8 cellular contexts compared by ENCODE assay signal in the genomic region with DNA sequence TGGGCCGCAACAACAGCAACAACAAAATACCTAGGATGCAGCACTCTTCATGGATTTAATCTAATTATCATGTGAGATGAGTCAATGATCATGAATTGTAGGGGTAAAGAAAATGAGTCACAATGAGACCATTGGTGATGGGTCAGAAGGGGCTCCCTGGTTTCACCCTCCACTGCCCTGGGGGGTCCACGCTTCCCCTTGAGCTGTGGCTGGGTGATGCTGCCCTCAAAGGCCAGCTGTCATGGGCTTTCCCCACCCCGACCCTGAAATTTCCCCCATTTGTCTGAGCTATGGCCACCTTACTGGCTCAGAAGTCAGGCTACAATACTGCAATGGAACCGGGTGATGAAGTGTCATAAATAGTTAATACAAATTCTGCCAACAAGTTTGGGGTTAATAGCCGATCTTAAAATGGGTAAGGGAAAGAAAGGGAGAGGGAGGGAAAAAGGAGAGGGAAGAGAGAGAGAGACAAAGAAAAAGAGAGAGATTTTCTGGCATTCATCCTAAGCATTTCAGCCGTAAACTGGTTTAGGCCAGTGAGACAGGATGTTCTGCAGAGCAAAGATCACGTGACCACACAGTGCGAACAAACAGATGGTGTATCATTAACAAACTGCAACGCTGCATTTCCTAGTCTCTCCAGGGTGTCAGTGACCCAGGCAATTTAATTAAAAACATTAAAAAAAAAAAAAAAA.
DNase-seq lines count a peak whose midpoint lies in the region; ATAC-seq and TF ChIP-seq lines count a peak whose summit lies in the region.

No MANE protein-coding gene starts in this region.

- H3K4me3 Mint-ChIP-seq in Caco-2 (ENCODE audit: unreplicated experiment): peak overlapping the region; percentile 53
- H3K4me3 Mint-ChIP-seq in naive B cell: peak overlapping the region in 3 of 8 donors; percentile 1 to 61 (median 18)

- peaks cover 11% of the 10 kb centered on the region for H3K4me1 Mint-ChIP-seq in Caco-2 (ENCODE audit: low read depth, unreplicated experiment)
- H3K4me1 Mint-ChIP-seq in naive B cell: peaks cover 9 to 11% (median 10%) of the 10 kb centered on the region in 3 donors

- H3K27me3 ChIP-seq in Caco-2 (replicated peaks; ENCODE audit: control insufficient read depth, insufficient read depth, low read length): no peaks in the 10 kb centered on the region

- 0 out of 2 replicates have a peak, but pooled peaks cover 3% of the 10 kb centered on the region for H3K9me3 ChIP-seq in Caco-2

- ATAC-seq in GM21447 (IDR thresholded peaks at IDR 0.05; ENCODE audit: unreplicated experiment): peak; percentile 73
- ATAC-seq in activated CD4-positive, CD25-positive, alpha-beta regulatory T cell treated with anti-CD3 and anti-CD28 coated beads, Interleukin-2, amount 50 U/mL, for 24 hours: peak; percentile 61 to 70
- peak; percentile 73 to 79 for ATAC-seq in naive B cell (ENCODE audit: low read depth in 2 of 2)
- ATAC-seq in GM21723 (IDR thresholded peaks at IDR 0.05; ENCODE audit: unreplicated experiment): no peak

- intact Hi-C loops in Caco-2 (cut with micrococcal nuclease; ENCODE audit: unreplicated experiment): loop anchor here (1.0 to 5.0 kb wide), 4 partner anchors 13 to 142 kb away; no protein-coding TSS in a partner anchor

- H3K27ac Mint-ChIP-seq in Caco-2 (ENCODE audit: unreplicated experiment) (peak overlapping the region; percentile 91), naive B cell (peak overlapping the region in 3 of 6 donors; percentile 8 to 40 (median 39))

- peak; percentile 72 to 82 for DNase-seq in Caco-2
- DNase-seq in NCI-H1694 (lab: John Stamatoyannopoulos, UW): peak; percentile 93
- peak; percentile 88 for DNase-seq in epithelial cell of esophagus (ENCODE audit: low read depth)
- no peak for DNase-seq in naive B cell
- DNase-seq in ureter (ENCODE audit: low spot score): peak; percentile 84

- no peak overlapping the region for H3K4me3 ChIP-seq in Caco-2 (ENCODE audit: low read depth, low read length)
- H3K4me3 ChIP-seq in epithelial cell of esophagus (ENCODE audit: low read length): no peak overlapping the region

- TF ChIP-seq CTCF in Caco-2 (IDR thresholded peaks at IDR 0.05; ENCODE audit: insufficient read depth in 1 of 2, low read depth in 1 of 2, low read length in 1 of 2, severe bottlenecking in 1 of 2, unreplicated experiment in 1 of 2) (no peak), epithelial cell of esophagus (IDR thresholded peaks at IDR 0.05; ENCODE audit: insufficient read depth, low read depth, low read length, missing control alignments) (no peak)

- H3K9me3 Mint-ChIP-seq in Caco-2 (ENCODE audit: unreplicated experiment) (no peaks in the 10 kb centered on the region), naive B cell (peaks cover 0 to 1% (median 0%) of the 10 kb centered on the region in 7 donors)

- H3K36me3 ChIP-seq in Caco-2 (ENCODE audit: control insufficient read depth, insufficient read depth, low read length): no peaks in the 10 kb centered on the region

- H3K4me1 ChIP-seq in Caco-2: peaks cover 27% of the 10 kb centered on the region

- BruUV-seq in Caco-2 (replicated peaks; lab: Mats Ljungman, UMichigan): TSS peak; percentile 99

- POLR2A ChIA-PET in Caco-2 (lab: Charles Lee): interaction anchor here (0.5 to 1.2 kb wide), 2 partner anchors 32 to 70 kb away, joined by 3 to 11 read pairs; no protein-coding TSS in a partner anchor

- H3K36me3 Mint-ChIP-seq in Caco-2 (ENCODE audit: insufficient read depth, unreplicated experiment) (peaks cover 6% of the 10 kb centered on the region), naive B cell (no peaks in the 10 kb centered on the region)

- CTCF ChIA-PET in Caco-2 (lab: Charles Lee): interaction anchor here (0.7 to 0.8 kb wide), 2 partner anchors 90 to 144 kb away, joined by 3 to 5 read pairs; no protein-coding TSS in a partner anchor

- H3K27me3 Mint-ChIP-seq in Caco-2 (ENCODE audit: insufficient read depth, unreplicated experiment) (no peaks in the 10 kb centered on the region), naive B cell (peaks cover 0 to 16% (median 12%) of the 10 kb centered on the region in 3 donors)
